In genomic region chr2:226793615-226794014, GRCh38 we compare ENCODE assay signal across 9 cellular contexts. TPM values are rescaled to one million over a fixed set of nuclear protein-coding genes. Genes with fewer than 3 reads are reported as not detected.
DNase-seq lines count a peak whose midpoint lies in the region; ATAC-seq, FAIRE-seq and TF ChIP-seq lines count a peak whose summit lies in the region.
"Had no signal": no experiment of that assay in that cellular context is flagged by ENCODE, and none has a peak within 500 bp of the region (broad histone marks: within the 10 kb centered on the region; RNA-seq: fewer than 3 reads in every experiment).

No MANE protein-coding gene starts in this region.

- H3K36me3 Mint-ChIP-seq in astrocyte (ENCODE audit: low read depth, unreplicated experiment) = peaks cover 29% of the 10 kb centered on the region

- H3K27ac Mint-ChIP-seq in astrocyte (ENCODE audit: unreplicated experiment) = no peak overlapping the region

- H4K20me1 ChIP-seq in astrocyte (ENCODE audit: insufficient read depth, low read length) (peaks cover 46% of the 10 kb centered on the region), keratinocyte (ENCODE audit: control insufficient read depth, extremely low read depth, insufficient read depth, low read length) (no peaks in the 10 kb centered on the region)

- dilution Hi-C loops in keratinocyte (cut with MboI; ENCODE audit: extremely low pct_ligation_motif_present, low sequenced_read_pairs) = no loop called here

- peaks cover 99% of the 10 kb centered on the region for H3K79me2 ChIP-seq in astrocyte (ENCODE audit: insufficient read depth, low read length)
- H3K79me2 ChIP-seq in keratinocyte (ENCODE audit: control insufficient read depth, insufficient read depth, low read length) = peaks cover 93% of the 10 kb centered on the region

- H3K4me2 ChIP-seq in astrocyte (ENCODE audit: low read length) (peak overlapping the region; percentile 82), keratinocyte (ENCODE audit: control insufficient read depth, extremely low read depth, insufficient read depth, low read depth, low read length) (peak overlapping the region; percentile 100)

- H3K9ac ChIP-seq in HUES64 (ENCODE audit: low read depth, low read length) (no peak overlapping the region; the same call in 1 of the 2 replicates), astrocyte (ENCODE audit: low read length) (peak overlapping the region; percentile 84), keratinocyte (ENCODE audit: control insufficient read depth, extremely low read depth, insufficient read depth, low read length) (peak overlapping the region; percentile 95)

- H3K27ac ChIP-seq in HUES64 (ENCODE audit: low read depth, low read length) (no peak overlapping the region), astrocyte (ENCODE audit: low read depth, low read length) (peak overlapping the region; percentile 87), keratinocyte (ENCODE audit: control insufficient read depth, insufficient read depth, low read length) (peak overlapping the region; percentile 95), suprapubic skin (peak overlapping the region; percentile 86)

- peaks cover 53% of the 10 kb centered on the region for H3K36me3 ChIP-seq in HUES64 (ENCODE audit: insufficient read depth, low read length)
- H3K36me3 ChIP-seq in astrocyte (ENCODE audit: insufficient read depth, low read length) = peaks cover 3% of the 10 kb centered on the region
- H3K36me3 ChIP-seq in keratinocyte (ENCODE audit: control insufficient read depth in 2 of 2, extremely low read depth in 1 of 2, insufficient read depth in 2 of 2, low read length in 2 of 2) = peaks cover 15 to 22% of the 10 kb centered on the region in 2 experiments
- no peaks in the 10 kb centered on the region for H3K36me3 ChIP-seq in suprapubic skin

- H3K9me1 ChIP-seq in keratinocyte (ENCODE audit: control insufficient read depth, extremely low read depth, insufficient read depth, low read length) = no peaks in the 10 kb centered on the region

- peaks cover 27% of the 10 kb centered on the region for H3K4me1 Mint-ChIP-seq in astrocyte (ENCODE audit: low read depth, unreplicated experiment)

- TF ChIP-seq CTCF in astrocyte (IDR thresholded peaks at IDR 0.05; ENCODE audit: insufficient read depth, low read depth, low read length) = no peak
- no peak for TF ChIP-seq CTCF in keratinocyte (optimal IDR thresholded peaks at IDR 0.05 in 1 of 3, IDR thresholded peaks at IDR 0.05 in 1 of 3, conservative IDR thresholded peaks at IDR 0.05 in 1 of 3; ENCODE audit: extremely low read depth in 1 of 3, insufficient read depth in 2 of 3, low read length in 3 of 3)
- no peak for TF ChIP-seq CTCF in suprapubic skin (IDR thresholded peaks at IDR 0.05)

- DNase-seq in astrocyte (ENCODE audit: low read depth) = no peak
- DNase-seq in keratinocyte (ENCODE audit: low read depth, low spot score) = no peak
- DNase-seq in suprapubic skin (ENCODE audit: low spot score in 2 of 2) = no peak
- DNase-seq in HCEC 1CT = no peak
- DNase-seq: NCI-H1694 had no signal

- peak overlapping the region; percentile 92 for H3K4me3 Mint-ChIP-seq in astrocyte (ENCODE audit: unreplicated experiment)

- ATAC-seq in HG02678 (IDR thresholded peaks at IDR 0.05; ENCODE audit: unreplicated experiment) = no peak
- ATAC-seq in HG03175 (IDR thresholded peaks at IDR 0.05; ENCODE audit: unreplicated experiment) = no peak
- no peak for ATAC-seq in GM21381 (IDR thresholded peaks at IDR 0.05; ENCODE audit: unreplicated experiment)

- H3K27me3 Mint-ChIP-seq in astrocyte (ENCODE audit: low read depth, unreplicated experiment) = no peaks in the 10 kb centered on the region

- no peak for TF ChIP-seq EP300 in suprapubic skin (IDR thresholded peaks at IDR 0.05)

- H3K27me3 ChIP-seq in HUES64 (ENCODE audit: insufficient read depth, low read length) = no peaks in the 10 kb centered on the region
- no peaks in the 10 kb centered on the region for H3K27me3 ChIP-seq in astrocyte (ENCODE audit: insufficient read depth, low read length)
- no peaks in the 10 kb centered on the region for H3K27me3 ChIP-seq in keratinocyte (ENCODE audit: control insufficient read depth, extremely low read depth, insufficient read depth, low read length)
- no peaks in the 10 kb centered on the region for H3K27me3 ChIP-seq in suprapubic skin

- WGBS in HUES64 = 86% methylated on average over 2 of the region's 2 CpGs
- WGBS in suprapubic skin = 33% methylated on average over 2 of the region's 2 CpGs

- H3K4me3 ChIP-seq in HUES64 (ENCODE audit: low read length) = peak overlapping the region; percentile 58
- peak overlapping the region; percentile 61 for H3K4me3 ChIP-seq in astrocyte (ENCODE audit: insufficient read depth, low read depth, low read length)
- peak overlapping the region; percentile 51 to 82 (median 82) for H3K4me3 ChIP-seq in keratinocyte (ENCODE audit: control insufficient read depth in 2 of 3, extremely low read depth in 1 of 3, insufficient read depth in 2 of 3, low read depth in 1 of 3, low read length in 3 of 3)
- H3K4me3 ChIP-seq in suprapubic skin = peak overlapping the region; percentile 68

- H3K9me3 Mint-ChIP-seq in astrocyte (ENCODE audit: unreplicated experiment) = no peaks in the 10 kb centered on the region

- TF ChIP-seq POLR2A in suprapubic skin (IDR thresholded peaks at IDR 0.05) = no peak

- H3K4me1 ChIP-seq in HUES64 (ENCODE audit: insufficient read depth, low read length) = peaks cover 50% of the 10 kb centered on the region
- H3K4me1 ChIP-seq in astrocyte (ENCODE audit: insufficient read depth, low read length) = peaks cover 47% of the 10 kb centered on the region
- peaks cover 49% of the 10 kb centered on the region for H3K4me1 ChIP-seq in keratinocyte (ENCODE audit: control insufficient read depth, extremely low read depth, insufficient read depth, low read length)
- H3K4me1 ChIP-seq in suprapubic skin = peaks cover 70% of the 10 kb centered on the region

- H3K9me3 ChIP-seq in HUES64 (ENCODE audit: insufficient read depth, low read depth, low read length) (no peaks in the 10 kb centered on the region), astrocyte (ENCODE audit: insufficient read depth, low read depth, low read length) (no peaks in the 10 kb centered on the region), keratinocyte (ENCODE audit: control insufficient read depth, low read depth, low read length) (no peaks in the 10 kb centered on the region), suprapubic skin (no peaks in the 10 kb centered on the region)

- FAIRE-seq in astrocyte (lab: Jason Lieb, UNC) = no peak
- FAIRE-seq in keratinocyte (lab: Jason Lieb, UNC) = no peak

- no peak overlapping the region for H2AFZ ChIP-seq in astrocyte (ENCODE audit: low read depth, low read length)
- H2AFZ ChIP-seq in keratinocyte (ENCODE audit: control insufficient read depth, low read length) = no peak overlapping the region

RNA-seq across cellular contexts. Expression of gene IRS1, which starts 6.0 kb away (rescaled TPM):
- 10.6 TPM for polyA plus RNA-seq in HUES64 (2013, experiment 1 of 2)
- 11.2 TPM for polyA plus RNA-seq in HUES64 (2013, experiment 2 of 2)
- total RNA-seq in astrocyte = 34.2 and 45.0 TPM in 2 replicates
- 10.1 to 15.8 TPM (median 11.2 TPM) in 3 replicates for polyA plus RNA-seq in keratinocyte
- 3.1 TPM for polyA plus RNA-seq in keratinocyte (2011; ENCODE audit: low read depth)
- polyA plus RNA-seq in keratinocyte (2011; cell fraction: cytosol; rRNA removed) = 8.4 and 12.5 TPM in 2 replicates
- 21.1 and 26.0 TPM in 2 replicates for polyA plus RNA-seq in keratinocyte (2011; cell fraction: nucleus; rRNA removed)
- polyA plus RNA-seq in keratinocyte (2012; ENCODE audit: low replicate concordance) = 4.4 and 14.4 TPM in 2 replicates
- polyA minus RNA-seq in keratinocyte = 15.8 to 35.1 TPM (median 21.6 TPM) in 3 replicates
- 34.7 TPM for polyA minus RNA-seq in keratinocyte (2011; cell fraction: cytosol; rRNA and poly(A)+ RNA removed)
- 38.6 and 48.2 TPM in 2 replicates for polyA minus RNA-seq in keratinocyte (2011; cell fraction: nucleus; rRNA and poly(A)+ RNA removed)
- total RNA-seq in suprapubic skin = 10 to 100 TPM; 18.4 to 40.7 (median 28.1) TPM

RNA-seq across cellular contexts. Expression of gene RHBDD1, which starts 42.2 kb away (rescaled TPM):
- polyA plus RNA-seq in HUES64 (2013, experiment 1 of 2) = 11.1 TPM
- 15.4 TPM for polyA plus RNA-seq in HUES64 (2013, experiment 2 of 2)
- 30.2 and 31.3 TPM in 2 replicates for total RNA-seq in astrocyte
- 22.1 to 27.8 TPM (median 22.8 TPM) in 3 replicates for polyA plus RNA-seq in keratinocyte
- polyA plus RNA-seq in keratinocyte (2011; ENCODE audit: low read depth) = 25.1 TPM
- polyA plus RNA-seq in keratinocyte (2011; cell fraction: cytosol; rRNA removed) = 10.7 and 33.0 TPM in 2 replicates
- 28.3 and 32.6 TPM in 2 replicates for polyA plus RNA-seq in keratinocyte (2011; cell fraction: nucleus; rRNA removed)
- 16.2 and 22.0 TPM in 2 replicates for polyA plus RNA-seq in keratinocyte (2012; ENCODE audit: low replicate concordance)
- 14.7 to 83.2 TPM (median 78.3 TPM) in 3 replicates for polyA minus RNA-seq in keratinocyte
- polyA minus RNA-seq in keratinocyte (2011; cell fraction: cytosol; rRNA and poly(A)+ RNA removed) = 19.4 TPM
- 31.2 and 82.2 TPM in 2 replicates for polyA minus RNA-seq in keratinocyte (2011; cell fraction: nucleus; rRNA and poly(A)+ RNA removed)
- 10 to 100 TPM; 14.0 to 41.8 (median 20.7) TPM for total RNA-seq in suprapubic skin
